ENCODE assay signal across 23 cellular contexts in genomic region chr2:43077876-43078275, GRCh38.
"Had no signal": no experiment of that assay in that cellular context is flagged by ENCODE, and none has a peak within 500 bp of the region (broad histone marks: within the 10 kb centered on the region; RNA-seq: fewer than 3 reads in every experiment).

No MANE protein-coding gene starts in this region.

- H3K27ac ChIP-seq: cardiac muscle cell, sigmoid colon, transverse colon had no signal

- H3K36me3 ChIP-seq: cardiac muscle cell, sigmoid colon, transverse colon, uterus had no signal

- H3K9me3 Mint-ChIP-seq: activated naive CD4-positive, alpha-beta T cell treated with anti-CD3 and anti-CD28 coated beads for 36 hours; activated naive CD8-positive, alpha-beta T cell treated with anti-CD3 and anti-CD28 coated beads, Interleukin-2, amount 10 ng/mL, durations not matched to agents 7 days and 5 days; activated T-cell treated with anti-CD3 and anti-CD28 coated beads, Interleukin-2, amount 50 U/mL, for 72 hours; dendritic cell treated with granulocyte-macrophage colony-stimulating factor and Interleukin-4, amounts not matched to agents 40 ng/mL and 50 ng/mL, for 4 days; nephron progenitor cell; stimulated activated memory B cell treated with anti-CD40 and anti-IgM and Interleukin-4, amounts not matched to agents 10 μg/mL and 1 μg/mL and 100 μg/mL, for 72 hours had no signal

- DNase-seq: activated CD4-positive, alpha-beta T cell treated with anti-CD3 and anti-CD28 coated beads for 36 hours; activated CD4-positive, alpha-beta T cell treated with anti-CD3 and anti-CD28 coated beads, Interleukin-2, amount 50 U/mL, for 48 hours; activated CD8-positive, alpha-beta memory T cell treated with anti-CD3 and anti-CD28 coated beads, Interleukin-2, amount 50 U/mL, for 48 hours; activated effector memory CD4-positive, alpha-beta T cell treated with Interleukin-2 at 50 U/mL for 16 hours; activated naive CD4-positive, alpha-beta T cell treated with anti-CD3 and anti-CD28 coated beads for 36 hours; activated naive CD8-positive, alpha-beta T cell treated with anti-CD3 and anti-CD28 coated beads, Interleukin-2, amount 10 ng/mL, durations not matched to agents 7 days and 5 days; activated T-cell treated with anti-CD3 and anti-CD28 coated beads, Interleukin-2, amount 50 U/mL, for 72 hours; amniotic stem cell; effector CD4-positive, alpha-beta T cell; foreskin fibroblast; nephron progenitor cell; retina; sigmoid colon; stimulated activated CD4-positive, alpha-beta T cell treated with anti-CD3 and anti-CD28 coated beads, Interleukin-15, amount 100 ng/mL, for 24 hours; T-helper 9 cell; transverse colon; uterus had no signal

- H3K27me3 Mint-ChIP-seq: activated CD4-positive, alpha-beta T cell treated with anti-CD3 and anti-CD28 coated beads for 36 hours; activated naive CD8-positive, alpha-beta T cell treated with anti-CD3 and anti-CD28 coated beads, Interleukin-2, amount 10 ng/mL, durations not matched to agents 7 days and 5 days; dendritic cell treated with granulocyte-macrophage colony-stimulating factor and Interleukin-4, amounts not matched to agents 40 ng/mL and 50 ng/mL, for 4 days; stimulated activated memory B cell treated with anti-CD40 and anti-IgM and Interleukin-4, amounts not matched to agents 10 μg/mL and 1 μg/mL and 100 μg/mL, for 72 hours had no signal

- H3K27me3 ChIP-seq: cardiac muscle cell, sigmoid colon, transverse colon, uterus had no signal

- H3K4me2 ChIP-seq: smooth muscle cell had no signal

- H3K9me3 ChIP-seq: sigmoid colon, transverse colon, uterus had no signal

- H3K4me3 Mint-ChIP-seq: activated CD4-positive, alpha-beta T cell treated with anti-CD3 and anti-CD28 coated beads for 36 hours; activated naive CD4-positive, alpha-beta T cell treated with anti-CD3 and anti-CD28 coated beads for 36 hours; activated naive CD8-positive, alpha-beta T cell treated with anti-CD3 and anti-CD28 coated beads, Interleukin-2, amount 10 ng/mL, durations not matched to agents 7 days and 5 days; activated T-cell treated with anti-CD3 and anti-CD28 coated beads, Interleukin-2, amount 50 U/mL, for 72 hours; dendritic cell treated with granulocyte-macrophage colony-stimulating factor and Interleukin-4, amounts not matched to agents 40 ng/mL and 50 ng/mL, for 4 days; nephron progenitor cell; stimulated activated memory B cell treated with anti-CD40 and anti-IgM and Interleukin-4, amounts not matched to agents 10 μg/mL and 1 μg/mL and 100 μg/mL, for 72 hours had no signal

- H3K27ac Mint-ChIP-seq: activated CD4-positive, alpha-beta T cell treated with anti-CD3 and anti-CD28 coated beads for 36 hours; activated naive CD4-positive, alpha-beta T cell treated with anti-CD3 and anti-CD28 coated beads for 36 hours; activated naive CD8-positive, alpha-beta T cell treated with anti-CD3 and anti-CD28 coated beads, Interleukin-2, amount 10 ng/mL, durations not matched to agents 7 days and 5 days; activated T-cell treated with anti-CD3 and anti-CD28 coated beads, Interleukin-2, amount 50 U/mL, for 72 hours; dendritic cell treated with granulocyte-macrophage colony-stimulating factor and Interleukin-4, amounts not matched to agents 40 ng/mL and 50 ng/mL, for 4 days; nephron progenitor cell; progenitor cell of endocrine pancreas; stimulated activated memory B cell treated with anti-CD40 and anti-IgM and Interleukin-4, amounts not matched to agents 10 μg/mL and 1 μg/mL and 100 μg/mL, for 72 hours had no signal

- H3K36me3 Mint-ChIP-seq: activated naive CD8-positive, alpha-beta T cell treated with anti-CD3 and anti-CD28 coated beads, Interleukin-2, amount 10 ng/mL, durations not matched to agents 7 days and 5 days; stimulated activated memory B cell treated with anti-CD40 and anti-IgM and Interleukin-4, amounts not matched to agents 10 μg/mL and 1 μg/mL and 100 μg/mL, for 72 hours had no signal

- H3K4me3 ChIP-seq: cardiac muscle cell, lung, sigmoid colon, smooth muscle cell, transverse colon, uterus had no signal
